In genomic region chr14:90344285-90344684, GRCh38 we compare ENCODE assay signal across 19 cellular contexts. TPM values are rescaled to one million over a fixed set of nuclear protein-coding genes. Genes with fewer than 3 reads are reported as not detected.
DNase-seq lines count a peak whose midpoint lies in the region; ATAC-seq, FAIRE-seq and TF ChIP-seq lines count a peak whose summit lies in the region.
"Had no signal": no experiment of that assay in that cellular context is flagged by ENCODE, and none has a peak within 500 bp of the region (broad histone marks: within the 10 kb centered on the region; RNA-seq: fewer than 3 reads in every experiment).

No MANE protein-coding gene starts in this region.

- TF ChIP-seq POLR2A in A549 (IDR thresholded peaks at IDR 0.05; ENCODE audit: low read length), result no peak

- H4K20me1 ChIP-seq in PC-3 (ENCODE audit: low read length) (no peaks in the 10 kb centered on the region), neural cell (ENCODE audit: insufficient read depth) (no peaks in the 10 kb centered on the region)

- TF ChIP-seq CTCF in A549 (IDR thresholded peaks at IDR 0.05) (no peak), PC-3 (conservative IDR thresholded peaks at IDR 0.05; ENCODE audit: low read depth, low read length) (no peak), neural cell (IDR thresholded peaks at IDR 0.05; ENCODE audit: poor library complexity, severe bottlenecking) (no peak), mesothelial cell of epicardium (IDR thresholded peaks at IDR 0.05; ENCODE audit: unreplicated experiment) (no peak)

- TF ChIP-seq RAD21 in A549 (conservative IDR thresholded peaks at IDR 0.05 in 1 of 2, IDR thresholded peaks at IDR 0.05 in 1 of 2) (no peak), neural cell (conservative IDR thresholded peaks at IDR 0.05) (no peak)

- TF ChIP-seq EP300 in A549 (IDR thresholded peaks at IDR 0.05) (no peak), neural cell (conservative IDR thresholded peaks at IDR 0.05; ENCODE audit: poor library complexity, severe bottlenecking) (no peak)

- H2AFZ ChIP-seq in PC-3 (ENCODE audit: low read length), result no peak overlapping the region
- H2AFZ ChIP-seq in neural cell (ENCODE audit: low read depth, low read length), result no peak overlapping the region
- H2AFZ ChIP-seq: PC-9 had no signal

- no peaks in the 10 kb centered on the region for H3K9me3 Mint-ChIP-seq in mesothelial cell of epicardium

- H3K9me2 ChIP-seq in PC-3 (replicated peaks; ENCODE audit: low read length) (no peaks in the 10 kb centered on the region), neural cell (ENCODE audit: insufficient read depth, low read length) (no peaks in the 10 kb centered on the region)

- H3K9ac ChIP-seq in PC-3 (ENCODE audit: low read length) (no peak overlapping the region), neural cell (ENCODE audit: low read length) (no peak overlapping the region)

- no TSS peak for BruUV-seq in PC-3 (replicated peaks; lab: Mats Ljungman, UMichigan)

- H3K27ac ChIP-seq in A549, result no peak overlapping the region
- H3K27ac ChIP-seq in PC-3 (ENCODE audit: low read length), result no peak overlapping the region
- H3K27ac ChIP-seq in neural cell (ENCODE audit: low read length), result peak overlapping the region; percentile 57
- H3K27ac ChIP-seq: C4-2B, PC-9, RWPE1 had no signal

- H3K79me2 ChIP-seq in PC-3 (ENCODE audit: low read length) (no peaks in the 10 kb centered on the region), neural cell (replicated peaks; ENCODE audit: insufficient read depth, low read length) (no peaks in the 10 kb centered on the region)

- WGBS in A549 (ENCODE audit: missing lambda C conversion rate), result 51% methylated on average over 5 of the region's 5 CpGs

- H3F3A ChIP-seq in PC-3 (ENCODE audit: low read length, unreplicated experiment), result no peaks in the 10 kb centered on the region
- no peaks in the 10 kb centered on the region for H3F3A ChIP-seq in neural cell (ENCODE audit: insufficient read depth, low read length, poor library complexity, severe bottlenecking)

- no peak for DNase-seq in A549 (ENCODE audit: low read depth in 1 of 2, low spot score in 1 of 2)
- peak; percentile 52 for DNase-seq in DMS 273 (lab: John Stamatoyannopoulos, UW; ENCODE audit: unreplicated experiment)
- no peak for DNase-seq in PC-3
- no peak for DNase-seq in activated effector memory CD4-positive, alpha-beta T cell treated with Interleukin-2 at 50 U/mL for 16 hours
- no peak for DNase-seq in mesothelial cell of epicardium (ENCODE audit: low spot score in 2 of 2, unreplicated experiment in 2 of 2)
- no peak for DNase-seq in D341Med (ENCODE audit: low spot score)
- DNase-seq: AML-193, DMS153, GF-D8, IMR-90, NCI-H1417 treated with DMSO at 0.1 percent for 48 hours, NCI-H187 treated with DMSO at 0.1 percent for 48 hours, NCI-H446 treated with DMSO at 0.1 percent for 48 hours, NCI-H748 treated with DMSO at 0.1 percent for 48 hours, PC-9, SIG-M5 had no signal

- H3K9me3 ChIP-seq in A549, result no peaks in the 10 kb centered on the region
- no peaks in the 10 kb centered on the region for H3K9me3 ChIP-seq in PC-3 (ENCODE audit: low read length)
- H3K9me3 ChIP-seq in neural cell (ENCODE audit: low read length), result no peaks in the 10 kb centered on the region

- CTCF ChIA-PET in A549 (lab: Yijun Ruan, JAX), result no interaction called here
- CTCF ChIA-PET in PC-3 (lab: Charles Lee), result no interaction called here

- H3K4me2 ChIP-seq in A549 (no peak overlapping the region), PC-3 (ENCODE audit: low read length) (no peak overlapping the region), neural cell (ENCODE audit: low read length) (no peak overlapping the region)
- H3K4me2 ChIP-seq: PC-9 had no signal

- H3K36me3 Mint-ChIP-seq in mesothelial cell of epicardium, result no peaks in the 10 kb centered on the region

- no peaks in the 10 kb centered on the region for H3K4me1 Mint-ChIP-seq in mesothelial cell of epicardium

- H3K4me3 Mint-ChIP-seq in mesothelial cell of epicardium, result no peak overlapping the region

- peak; percentile 65 for FAIRE-seq in A549 (lab: Jason Lieb, UNC)

- ATAC-seq in A549, result peak; percentile 62 to 80; a peak in 3 of 6 replicates
- peak; percentile 30; the same call in 1 of the 2 replicates for ATAC-seq in PC-3

- POLR2A ChIA-PET in A549 (lab: Yijun Ruan, JAX) (no interaction called here), PC-3 (lab: Charles Lee; ENCODE audit: unreplicated experiment) (no interaction called here)

- no peaks in the 10 kb centered on the region for H3K27me3 ChIP-seq in PC-3 (ENCODE audit: low read length)
- no peaks in the 10 kb centered on the region for H3K27me3 ChIP-seq in neural cell (ENCODE audit: insufficient read depth, low read depth, low read length)

- intact Hi-C loops in PC-3 (cut with micrococcal nuclease), result no loop called here

- H3K27ac Mint-ChIP-seq in mesothelial cell of epicardium, result no peak overlapping the region

- H3K4me1 ChIP-seq in A549 (no peaks in the 10 kb centered on the region), PC-3 (ENCODE audit: insufficient read depth, low read length) (no peaks in the 10 kb centered on the region)

- H3K36me3 ChIP-seq in PC-3 (ENCODE audit: low read depth, low read length) (no peaks in the 10 kb centered on the region), neural cell (ENCODE audit: insufficient read depth, low read length) (no peaks in the 10 kb centered on the region)

- no peaks in the 10 kb centered on the region for H3K27me3 Mint-ChIP-seq in mesothelial cell of epicardium (ENCODE audit: low read depth)

- H3K4me3 ChIP-seq in A549 (no peak overlapping the region), PC-3 (ENCODE audit: low read length) (no peak overlapping the region), neural cell (ENCODE audit: low read length) (no peak overlapping the region)
- H3K4me3 ChIP-seq: PC-9 had no signal

TF ChIP-seq in A549, 52 proteins besides CTCF, POLR2A, EP300 and RAD21:
- no peak for TF ChIP-seq SMC3 (IDR thresholded peaks at IDR 0.05)
- no peak for TF ChIP-seq BCL3 (IDR thresholded peaks at IDR 0.05)
- TF ChIP-seq MAFK (IDR thresholded peaks at IDR 0.05; ENCODE audit: partially characterized antibody), result no peak
- no peak for TF ChIP-seq CHD4 (IDR thresholded peaks at IDR 0.05; ENCODE audit: borderline replicate concordance)
- TF ChIP-seq MAZ (IDR thresholded peaks at IDR 0.05; ENCODE audit: borderline replicate concordance, low read depth, low read length), result no peak

TF ChIP-seq in neural cell, 6 proteins besides CTCF, POLR2A, EP300 and RAD21:
- TF ChIP-seq EZH2 (IDR thresholded peaks at IDR 0.05; ENCODE audit: borderline replicate concordance, insufficient read depth, low read length, poor library complexity, severe bottlenecking) (no peak), POLR2AphosphoS5 (IDR thresholded peaks at IDR 0.05) (no peak), REST (IDR thresholded peaks at IDR 0.05; ENCODE audit: borderline replicate concordance) (no peak), SMC3 (conservative IDR thresholded peaks at IDR 0.05; ENCODE audit: poor library complexity) (no peak), MXI1 (conservative IDR thresholded peaks at IDR 0.05; ENCODE audit: poor library complexity, severe bottlenecking) (no peak), TAF1 (IDR thresholded peaks at IDR 0.05; ENCODE audit: low read depth) (no peak)

RNA-seq across cellular contexts. Expression of gene NRDE2, which starts 12.5 kb away (rescaled TPM):
- polyA plus RNA-seq in A549 (2011; rRNA removed) (12.7 and 14.7 TPM in 2 replicates), A549 (2017; fragmentation: RNase III; extraction: RNeasy Plus Mini Kit Qiagen cat#74134 plus additional on column Dnase treatment) (10.2 to 12.5 TPM (median 11.6 TPM) in 3 replicates), neural cell (9.5 and 9.7 TPM in 2 replicates)
- 7.6 and 7.7 TPM in 2 replicates for polyA plus RNA-seq in A549 (2012; cell fraction: cytosol; rRNA removed)
- polyA plus RNA-seq in A549 (2012; cell fraction: nucleus; rRNA removed), result 14.7 and 24.3 TPM in 2 replicates
- polyA minus RNA-seq in A549 (2011; rRNA and poly(A)+ RNA removed), result 17.8 and 23.2 TPM in 2 replicates
- total RNA-seq in PC-3 (2014; rRNA removed) (18.3 and 29.5 TPM in 2 replicates), mesothelial cell of epicardium (38.5 to 42.7 TPM (median 40.8 TPM) in 3 replicates)
- 25.1 and 29.4 TPM in 2 replicates for polyA minus RNA-seq in neural cell

RNA-seq across cellular contexts. Expression of gene CALM1, which starts 52.5 kb away (rescaled TPM):
- polyA plus RNA-seq in A549 (2011; rRNA removed) (337 and 451 TPM in 2 replicates), A549 (2017; fragmentation: RNase III; extraction: RNeasy Plus Mini Kit Qiagen cat#74134 plus additional on column Dnase treatment) (374 to 398 TPM (median 385 TPM) in 3 replicates), neural cell (282 and 373 TPM in 2 replicates)
- 389 and 431 TPM in 2 replicates for polyA plus RNA-seq in A549 (2012; cell fraction: cytosol; rRNA removed)
- 183 and 312 TPM in 2 replicates for polyA plus RNA-seq in A549 (2012; cell fraction: nucleus; rRNA removed)
- polyA minus RNA-seq in A549 (2011; rRNA and poly(A)+ RNA removed), result 150 and 191 TPM in 2 replicates
- total RNA-seq in PC-3 (2014; rRNA removed) (594 and 1,162 TPM in 2 replicates), mesothelial cell of epicardium (130 to 134 TPM (median 132 TPM) in 3 replicates)
- 275 and 313 TPM in 2 replicates for polyA minus RNA-seq in neural cell
